Comparison of ENCODE assay signal across 8 cellular contexts in genomic region chr6:31402324-31403282, GRCh38. TPM values are rescaled to one million over a fixed set of nuclear protein-coding genes. Genes with fewer than 3 reads are reported as not detected.
DNase-seq lines count a peak whose midpoint lies in the region; ATAC-seq, FAIRE-seq and TF ChIP-seq lines count a peak whose summit lies in the region.

No MANE protein-coding gene starts in this region.

- POLR2A ChIA-PET in AG04449 (lab: Yijun Ruan, JAX) = no interaction called here

- peak overlapping the region; percentile 83 for H3K4me3 ChIP-seq in AG04449 (ENCODE audit: low read depth, low read length)

- FAIRE-seq in GM19239 (lab: Jason Lieb, UNC) = peak; percentile 69

- DNase-seq in AG04449 (ENCODE audit: low read depth, low spot score) = no peak
- no peak for DNase-seq in GM19239 (ENCODE audit: insufficient read length, low spot score)
- peak; percentile 77 for DNase-seq in M059J (ENCODE audit: low read depth)
- DNase-seq in activated naive CD4-positive, alpha-beta T cell treated with Interleukin-2 at 50 U/mL for 16 hours = peak; percentile 49
- peak; percentile 22 for DNase-seq in hepatic stellate cell (ENCODE audit: low spot score)
- no peak for DNase-seq in sciatic nerve (ENCODE audit: low spot score)

- ATAC-seq in sciatic nerve (peak; percentile 2), GM18868 (IDR thresholded peaks at IDR 0.05; ENCODE audit: unreplicated experiment) (no peak), HG03025 (IDR thresholded peaks at IDR 0.05; ENCODE audit: low FRiP score, unreplicated experiment) (no peak)

- no peak for TF ChIP-seq CTCF in AG04449 (IDR thresholded peaks at IDR 0.05; ENCODE audit: insufficient read depth, low read length, missing control alignments)

- intact Hi-C loops in sciatic nerve (cut with DNase I) = no loop called here

- CTCF ChIA-PET in AG04449 (lab: Yijun Ruan, JAX) = interaction anchor here (1.0 to 7.6 kb wide), 7 partner anchors 11 to 244 kb away, joined by 3 to 121 read pairs (median 3); partner anchors contain the start of gene TCF19

RNA-seq across cellular contexts. Expression of gene MICA, which starts 0.8 kb away (rescaled TPM):
- 155 and 164 TPM in 2 replicates for total RNA-seq in M059J (2014; rRNA removed; shearing (Covaris generic))
- total RNA-seq in sciatic nerve = 26.5 TPM

RNA-seq across cellular contexts. Expression of gene HLA-B, which starts 45.6 kb away (rescaled TPM):
- 5,375 and 6,541 TPM in 2 replicates for total RNA-seq in M059J (2014; rRNA removed; shearing (Covaris generic))
- total RNA-seq in sciatic nerve = 990 TPM

Comparison
In these comparisons a context has a peak if more than half of its experiments do, and no peak if none do; other contexts are left out.
1. DNase-seq: peak in M059J (single experiment), activated naive CD4-positive, alpha-beta T cell treated with Interleukin-2 at 50 U/mL for 16 hours (single experiment) and hepatic stellate cell (single experiment); none in AG04449 (single experiment), GM19239 (single experiment) and sciatic nerve (single experiment).